5 cellular contexts compared by ENCODE assay signal in the genomic region with DNA sequence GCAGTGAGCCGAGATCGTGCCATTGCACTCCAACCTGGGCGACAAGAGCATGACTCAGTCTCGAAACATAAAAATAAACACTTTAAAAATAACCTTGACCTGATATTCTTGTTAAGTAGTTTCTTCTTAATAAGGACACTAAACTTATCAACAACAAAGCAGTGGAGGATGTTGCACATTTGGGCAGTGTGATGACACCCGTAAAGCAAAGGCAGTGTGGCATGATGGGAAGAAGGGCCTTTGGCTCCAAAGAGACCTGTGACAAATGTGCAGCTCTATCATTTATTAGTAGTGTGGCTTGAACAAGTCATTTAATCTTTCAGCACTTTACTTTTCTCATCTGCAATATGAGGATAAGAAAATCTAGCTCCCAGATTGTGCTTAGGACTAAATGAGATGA.
"Had no signal": no experiment of that assay in that cellular context is flagged by ENCODE, and none has a peak within 500 bp of the region (broad histone marks: within the 10 kb centered on the region; RNA-seq: fewer than 3 reads in every experiment).

No MANE protein-coding gene starts in this region.

- ATAC-seq: GM23338, K562 had no signal

- DNase-seq: H9, HCEC 1CT, IMR-90 had no signal

- H3K4me3 ChIP-seq: GM23338, K562 had no signal
